In genomic region chr11:61577383-61578118, GRCh38 we compare ENCODE assay signal across 13 cellular contexts. TPM values are rescaled to one million over a fixed set of nuclear protein-coding genes. Genes with fewer than 3 reads are reported as not detected.
DNase-seq lines count a peak whose midpoint lies in the region; ATAC-seq and TF ChIP-seq lines count a peak whose summit lies in the region.
"Had no signal": no experiment of that assay in that cellular context is flagged by ENCODE, and none has a peak within 500 bp of the region (broad histone marks: within the 10 kb centered on the region; RNA-seq: fewer than 3 reads in every experiment).

No MANE protein-coding gene starts in this region.

- no peaks in the 10 kb centered on the region for H3K4me1 Mint-ChIP-seq in HFFc6 (ENCODE audit: low read depth)

- no peak for DNase-seq in AG09309 (ENCODE audit: low read depth)
- DNase-seq in HFFc6, result no peak
- DNase-seq in choroid plexus epithelial cell (ENCODE audit: low read depth), result no peak
- DNase-seq in left kidney (ENCODE audit: low read depth, low spot score), result peak; percentile 61
- DNase-seq in GDM1 (lab: John Stamatoyannopoulos, UW), result no peak
- no peak for DNase-seq in NCI-H82 (lab: John Stamatoyannopoulos, UW)
- DNase-seq: activated CD8-positive, alpha-beta memory T cell treated with anti-CD3 and anti-CD28 coated beads for 24 hours; GOT3 had no signal

- no peaks in the 10 kb centered on the region for H3K36me3 Mint-ChIP-seq in HFFc6 (ENCODE audit: low read depth)

- ATAC-seq in GM18520 (IDR thresholded peaks at IDR 0.05; ENCODE audit: unreplicated experiment) (no peak), GM21515 (IDR thresholded peaks at IDR 0.05; ENCODE audit: unreplicated experiment) (no peak)

- H3K27me3 Mint-ChIP-seq in HFFc6 (ENCODE audit: insufficient read depth), result peaks cover 52% of the 10 kb centered on the region

- no peaks in the 10 kb centered on the region for H3K9me3 Mint-ChIP-seq in HFFc6

- H3K4me3 ChIP-seq in AG09309 (ENCODE audit: control insufficient read depth, low read depth, low read length) (no peak overlapping the region), choroid plexus epithelial cell (ENCODE audit: low read depth, low read length) (no peak overlapping the region)
- H3K4me3 ChIP-seq: esophagus muscularis mucosa, SK-N-MC, smooth muscle cell had no signal

- peak; percentile 49 for TF ChIP-seq CTCF in AG09309 (IDR thresholded peaks at IDR 0.05; ENCODE audit: control insufficient read depth, insufficient read depth, low read depth, low read length, missing control alignments)
- peak; percentile 54; the same call in 1 of the 2 replicates for TF ChIP-seq CTCF in HFFc6 (IDR thresholded peaks at IDR 0.05)
- peak; percentile 28 for TF ChIP-seq CTCF in choroid plexus epithelial cell (conservative IDR thresholded peaks at IDR 0.05; ENCODE audit: low read depth, low read length)

- H3K27ac Mint-ChIP-seq in HFFc6, result no peak overlapping the region

- H3K4me3 Mint-ChIP-seq in HFFc6, result no peak overlapping the region

RNA-seq across cellular contexts. Expression of gene SYT7, which starts 3.3 kb away (rescaled TPM):
- total RNA-seq in HFFc6 (2021; fragmentation: NEBNext Ultra II Directional; extraction: Animal tissue kit (Norgen Biotek cat#: 25700)), result under 1 TPM in 3 of 6 experiments, not detected in 3; 0.05 to 0.21 (median 0.11) TPM
